29 cellular contexts compared by ENCODE assay signal in genomic region chr9:14554866-14555265, GRCh38.
A peak's percentile ranks its signal among the peaks of the same experiment; 100 is the strongest.
DNase-seq lines count a peak whose midpoint lies in the region; FAIRE-seq and TF ChIP-seq lines count a peak whose summit lies in the region.
"Had no signal": no experiment of that assay in that cellular context is flagged by ENCODE, and none has a peak within 500 bp of the region (broad histone marks: within the 10 kb centered on the region; RNA-seq: fewer than 3 reads in every experiment).

No MANE protein-coding gene starts in this region.

- no peaks in the 10 kb centered on the region for H3K9me3 Mint-ChIP-seq in osteocyte (ENCODE audit: unreplicated experiment)
- H3K9me3 Mint-ChIP-seq: neural progenitor cell, type B pancreatic cell had no signal

- no peak for TF ChIP-seq CTCF in AG10803 (conservative IDR thresholded peaks at IDR 0.05; ENCODE audit: low read length)
- TF ChIP-seq CTCF in SK-N-SH (IDR thresholded peaks at IDR 0.05): no peak
- TF ChIP-seq CTCF in osteocyte (IDR thresholded peaks at IDR 0.05): no peak

- peak overlapping the region in 1 of 2 experiments; percentile 35; a peak in 1 of 4 replicates for H3K27ac ChIP-seq in SK-N-SH (ENCODE audit: low read depth in 2 of 2, low read length in 1 of 2)
- H3K27ac ChIP-seq: breast epithelium, C4-2B, neural progenitor cell had no signal

- 0 out of 2 replicates have a peak overlapping the region, but pooled peaks have one; percentile 4 for H3K4me2 ChIP-seq in SK-N-SH
- H3K4me2 ChIP-seq: neural progenitor cell had no signal

- peak overlapping the region; percentile 82 for H3K27ac Mint-ChIP-seq in osteocyte (ENCODE audit: unreplicated experiment)
- H3K27ac Mint-ChIP-seq: activated B cell treated with CpG ODN at 0.5 μM for 24 hours; dendritic cell treated with granulocyte-macrophage colony-stimulating factor and Interleukin-4, amounts not matched to agents 40 ng/mL and 50 ng/mL, for 4 days; neural progenitor cell; type B pancreatic cell had no signal

- no peaks in the 10 kb centered on the region for H3K9me2 ChIP-seq in SK-N-SH

- H3K9me3 ChIP-seq in SK-N-SH: no peaks in the 10 kb centered on the region
- H3K9me3 ChIP-seq: breast epithelium had no signal

- TF ChIP-seq RAD21 in SK-N-SH (IDR thresholded peaks at IDR 0.05; ENCODE audit: low read length): no peak

- WGBS in SK-N-SH (ENCODE audit: low lambda C conversion rate): 78% methylated on average over 4 of the region's 4 CpGs

- peak; percentile 2 for DNase-seq in AG10803 (ENCODE audit: low read depth)
- DNase-seq in SK-N-SH: no peak
- peak; percentile 2 for DNase-seq in fibroblast of peridontal ligament (ENCODE audit: extremely low read depth)
- no peak for DNase-seq in osteocyte (ENCODE audit: extremely low spot score, unreplicated experiment)
- no peak for DNase-seq in nucleus accumbens (lab: John Stamatoyannopoulos, UW)
- DNase-seq in DMS79 (lab: John Stamatoyannopoulos, UW): no peak
- no peak for DNase-seq in activated CD8-positive, alpha-beta memory T cell treated with anti-CD3 and anti-CD28 coated beads, Interleukin-2, amount 50 U/mL, for 48 hours
- DNase-seq in GM12892 (ENCODE audit: insufficient read length): no peak
- DNase-seq: ACHN; activated B cell treated with CpG ODN at 0.5 μM for 24 hours; activated CD4-positive, alpha-beta T cell treated with anti-CD3 and anti-CD28 coated beads, Interleukin-2, amount 50 U/mL, for 4 hours; activated effector memory CD4-positive, alpha-beta T cell treated with anti-CD3 and anti-CD28 coated beads, Interleukin-2, amount 50 U/mL, for 16 hours; H7; hypothalamus; MV-4-11; NCI-H187; NCI-H69; RPMI8226; stimulated activated CD4-positive, alpha-beta T cell treated with anti-CD3 and anti-CD28 coated beads, Interleukin-12 subunit alpha, Interleukin-12 subunit beta, amount 100 ng/mL, for 4 hours; stimulated activated CD4-positive, alpha-beta T cell treated with anti-CD3 and anti-CD28 coated beads, Interleukin-4, amount 100 ng/mL, for 4 hours; stimulated activated naive CD8-positive, alpha-beta T cell treated with anti-CD3 and anti-CD28 coated beads, Interleukin-15, Interleukin-2, amounts not matched to agents 100 U/mL and 50 U/mL, for 24 hours; T1000 had no signal

- CTCF ChIA-PET in SK-N-SH (lab: Yijun Ruan, JAX): no interaction called here

- H3K4me3 ChIP-seq in AG10803 (ENCODE audit: low read length) (no peak overlapping the region), SK-N-SH (ENCODE audit: low read depth in 2 of 2, low read length in 1 of 2) (no peak overlapping the region)
- H3K4me3 ChIP-seq: breast epithelium, neural progenitor cell had no signal

- no peak for FAIRE-seq in GM12892 (lab: Jason Lieb, UNC)
- FAIRE-seq: frontal cortex, GM18507 had no signal

- peaks cover 39% of the 10 kb centered on the region for H3K4me1 Mint-ChIP-seq in osteocyte (ENCODE audit: unreplicated experiment)
- H3K4me1 Mint-ChIP-seq: activated B cell treated with CpG ODN at 0.5 μM for 24 hours, neural progenitor cell had no signal

- H4K20me1 ChIP-seq in SK-N-SH (ENCODE audit: insufficient read depth): no peaks in the 10 kb centered on the region

- POLR2A ChIA-PET in SK-N-SH (lab: Yijun Ruan, JAX): no interaction called here

- no peaks in the 10 kb centered on the region; a peak in 1 of 4 replicates for H3K4me1 ChIP-seq in SK-N-SH (ENCODE audit: control insufficient read depth in 1 of 2, insufficient read depth in 2 of 2, low read depth in 1 of 2, low read length in 1 of 2)
- H3K4me1 ChIP-seq: breast epithelium, neural progenitor cell had no signal

- H3K9ac ChIP-seq in SK-N-SH: no peak overlapping the region
- H3K9ac ChIP-seq: neural progenitor cell had no signal

- H2AFZ ChIP-seq in SK-N-SH (ENCODE audit: low read depth): peak overlapping the region; percentile 31; the same call in 1 of the 2 replicates
- H2AFZ ChIP-seq: neural progenitor cell had no signal

- H3K79me2 ChIP-seq in SK-N-SH (ENCODE audit: insufficient read depth): no peaks in the 10 kb centered on the region

- no peaks in the 10 kb centered on the region for H3K36me3 ChIP-seq in SK-N-SH (replicated peaks in 1 of 2; ENCODE audit: control insufficient read depth in 1 of 2, insufficient read depth in 2 of 2, low read length in 1 of 2)
- H3K36me3 ChIP-seq: breast epithelium, neural progenitor cell had no signal

- TF ChIP-seq EP300 in SK-N-SH (IDR thresholded peaks at IDR 0.05; ENCODE audit: borderline replicate concordance in 1 of 2, low read depth in 1 of 2, low read length in 1 of 2): no peak

- no peak for TF ChIP-seq POLR2A in GM12892 (IDR thresholded peaks at IDR 0.05; ENCODE audit: low read depth, low read length)

- no peaks in the 10 kb centered on the region for H3K27me3 ChIP-seq in SK-N-SH (ENCODE audit: insufficient read depth)
- H3K27me3 ChIP-seq: breast epithelium, neural progenitor cell had no signal

- peak overlapping the region; percentile 44 for H3K4me3 Mint-ChIP-seq in osteocyte (ENCODE audit: unreplicated experiment)
- H3K4me3 Mint-ChIP-seq: activated B cell treated with CpG ODN at 0.5 μM for 24 hours; dendritic cell treated with granulocyte-macrophage colony-stimulating factor and Interleukin-4, amounts not matched to agents 40 ng/mL and 50 ng/mL, for 4 days; neural progenitor cell; type B pancreatic cell had no signal

- H3F3A ChIP-seq in SK-N-SH (replicated peaks; ENCODE audit: insufficient read depth): peaks cover 3% of the 10 kb centered on the region

- no peaks in the 10 kb centered on the region for H3K27me3 Mint-ChIP-seq in osteocyte (ENCODE audit: unreplicated experiment)
- H3K27me3 Mint-ChIP-seq: activated B cell treated with CpG ODN at 0.5 μM for 24 hours; dendritic cell treated with granulocyte-macrophage colony-stimulating factor and Interleukin-4, amounts not matched to agents 40 ng/mL and 50 ng/mL, for 4 days; type B pancreatic cell had no signal

- no peaks in the 10 kb centered on the region for H3K36me3 Mint-ChIP-seq in osteocyte (ENCODE audit: unreplicated experiment)
- H3K36me3 Mint-ChIP-seq: neural progenitor cell, type B pancreatic cell had no signal

TF ChIP-seq in SK-N-SH, 30 proteins besides CTCF, POLR2A, EP300 and RAD21:
- TF ChIP-seq, protein P1, sequence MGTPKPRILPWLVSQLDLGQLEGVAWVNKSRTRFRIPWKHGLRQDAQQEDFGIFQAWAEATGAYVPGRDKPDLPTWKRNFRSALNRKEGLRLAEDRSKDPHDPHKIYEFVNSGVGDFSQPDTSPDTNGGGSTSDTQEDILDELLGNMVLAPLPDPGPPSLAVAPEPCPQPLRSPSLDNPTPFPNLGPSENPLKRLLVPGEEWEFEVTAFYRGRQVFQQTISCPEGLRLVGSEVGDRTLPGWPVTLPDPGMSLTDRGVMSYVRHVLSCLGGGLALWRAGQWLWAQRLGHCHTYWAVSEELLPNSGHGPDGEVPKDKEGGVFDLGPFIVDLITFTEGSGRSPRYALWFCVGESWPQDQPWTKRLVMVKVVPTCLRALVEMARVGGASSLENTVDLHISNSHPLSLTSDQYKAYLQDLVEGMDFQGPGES (IDR thresholded peaks at IDR 0.05; ENCODE audit: low read depth, low read length): no peak
- TF ChIP-seq, protein P2, sequence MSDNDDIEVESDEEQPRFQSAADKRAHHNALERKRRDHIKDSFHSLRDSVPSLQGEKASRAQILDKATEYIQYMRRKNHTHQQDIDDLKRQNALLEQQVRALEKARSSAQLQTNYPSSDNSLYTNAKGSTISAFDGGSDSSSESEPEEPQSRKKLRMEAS (IDR thresholded peaks at IDR 0.05; ENCODE audit: low read depth): no peak
- TF ChIP-seq ELF1 (IDR thresholded peaks at IDR 0.05): no peak
- no peak for TF ChIP-seq MXI1 (IDR thresholded peaks at IDR 0.05; ENCODE audit: low read depth, low read length)
- no peak for TF ChIP-seq YY1 (IDR thresholded peaks at IDR 0.05; ENCODE audit: low read depth)
- TF ChIP-seq CHD2 (IDR thresholded peaks at IDR 0.05; ENCODE audit: low read length, partially characterized antibody): no peak
- TF ChIP-seq TEAD4 (IDR thresholded peaks at IDR 0.05; ENCODE audit: borderline replicate concordance, insufficient read depth): no peak
- no peak for TF ChIP-seq RXRA (IDR thresholded peaks at IDR 0.05; ENCODE audit: borderline replicate concordance, low read depth)
- no peak for TF ChIP-seq NFIC (IDR thresholded peaks at IDR 0.05; ENCODE audit: borderline replicate concordance)
- no peak for TF ChIP-seq RFX5 (IDR thresholded peaks at IDR 0.05; ENCODE audit: low read length)
- TF ChIP-seq, protein P3, sequence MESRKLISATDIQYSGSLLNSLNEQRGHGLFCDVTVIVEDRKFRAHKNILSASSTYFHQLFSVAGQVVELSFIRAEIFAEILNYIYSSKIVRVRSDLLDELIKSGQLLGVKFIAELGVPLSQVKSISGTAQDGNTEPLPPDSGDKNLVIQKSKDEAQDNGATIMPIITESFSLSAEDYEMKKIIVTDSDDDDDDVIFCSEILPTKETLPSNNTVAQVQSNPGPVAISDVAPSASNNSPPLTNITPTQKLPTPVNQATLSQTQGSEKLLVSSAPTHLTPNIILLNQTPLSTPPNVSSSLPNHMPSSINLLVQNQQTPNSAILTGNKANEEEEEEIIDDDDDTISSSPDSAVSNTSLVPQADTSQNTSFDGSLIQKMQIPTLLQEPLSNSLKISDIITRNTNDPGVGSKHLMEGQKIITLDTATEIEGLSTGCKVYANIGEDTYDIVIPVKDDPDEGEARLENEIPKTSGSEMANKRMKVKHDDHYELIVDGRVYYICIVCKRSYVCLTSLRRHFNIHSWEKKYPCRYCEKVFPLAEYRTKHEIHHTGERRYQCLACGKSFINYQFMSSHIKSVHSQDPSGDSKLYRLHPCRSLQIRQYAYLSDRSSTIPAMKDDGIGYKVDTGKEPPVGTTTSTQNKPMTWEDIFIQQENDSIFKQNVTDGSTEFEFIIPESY (IDR thresholded peaks at IDR 0.05; ENCODE audit: borderline replicate concordance, low read depth): no peak
- TF ChIP-seq SMC3 (IDR thresholded peaks at IDR 0.05; ENCODE audit: low read depth, low read length): no peak
- TF ChIP-seq, protein P4, sequence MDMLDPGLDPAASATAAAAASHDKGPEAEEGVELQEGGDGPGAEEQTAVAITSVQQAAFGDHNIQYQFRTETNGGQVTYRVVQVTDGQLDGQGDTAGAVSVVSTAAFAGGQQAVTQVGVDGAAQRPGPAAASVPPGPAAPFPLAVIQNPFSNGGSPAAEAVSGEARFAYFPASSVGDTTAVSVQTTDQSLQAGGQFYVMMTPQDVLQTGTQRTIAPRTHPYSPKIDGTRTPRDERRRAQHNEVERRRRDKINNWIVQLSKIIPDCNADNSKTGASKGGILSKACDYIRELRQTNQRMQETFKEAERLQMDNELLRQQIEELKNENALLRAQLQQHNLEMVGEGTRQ (IDR thresholded peaks at IDR 0.05; ENCODE audit: borderline replicate concordance, low read depth, low read length): no peak
- TF ChIP-seq TCF12 (IDR thresholded peaks at IDR 0.05): no peak
- no peak for TF ChIP-seq EZH2phosphoT487 (IDR thresholded peaks at IDR 0.05; ENCODE audit: borderline replicate concordance, low read depth)
- TF ChIP-seq FOXJ3 (CRISPR knock-in tag; IDR thresholded peaks at IDR 0.05): no peak
- TF ChIP-seq FOSL2 (IDR thresholded peaks at IDR 0.05; ENCODE audit: borderline replicate concordance, low read depth): no peak

Comparison
In these comparisons a context has a peak if more than half of its experiments do, and no peak if none do; other contexts are left out.
1. DNase-seq: peak in AG10803 (single experiment) and fibroblast of peridontal ligament (single experiment); none in SK-N-SH (single experiment), osteocyte (single experiment), nucleus accumbens (0 of 56), DMS79 (single experiment), activated CD8-positive, alpha-beta memory T cell treated with anti-CD3 and anti-CD28 coated beads, Interleukin-2, amount 50 U/mL, for 48 hours (single experiment) and GM12892 (single experiment).